In genomic region chr20:58307270-58307669, GRCh38 we compare ENCODE assay signal across 9 cellular contexts. TPM values are rescaled to one million over a fixed set of nuclear protein-coding genes. Genes with fewer than 3 reads are reported as not detected.
DNase-seq lines count a peak whose midpoint lies in the region; ATAC-seq and TF ChIP-seq lines count a peak whose summit lies in the region.
"Had no signal": no experiment of that assay in that cellular context is flagged by ENCODE, and none has a peak within 500 bp of the region (broad histone marks: within the 10 kb centered on the region; RNA-seq: fewer than 3 reads in every experiment).

No MANE protein-coding gene starts in this region.

- POLR2A ChIA-PET in activated CD4-positive, alpha-beta T cell treated with anti-CD3 and anti-CD28 coated beads for 36 hours (lab: Charles Lee), result interaction anchor here (1.1 to 2.2 kb wide), 3 partner anchors 14 to 82 kb away, joined by 3 to 14 read pairs (median 6); partner anchors contain the start of gene VAPB
- POLR2A ChIA-PET in Panc1 (lab: Charles Lee), result interaction anchor here (0.6 kb wide), 1 partner anchor 157 kb away, joined by 3 read pairs; no protein-coding TSS in a partner anchor

- H3K9ac ChIP-seq in neural progenitor cell, result no peak overlapping the region

- BruUV-seq in Panc1 (replicated peaks; lab: Mats Ljungman, UMichigan), result no TSS peak

- H3K79me2 ChIP-seq in neural progenitor cell (ENCODE audit: low read depth), result peaks cover 24% of the 10 kb centered on the region

- H3K9me3 ChIP-seq in Panc1 (ENCODE audit: control insufficient read depth, insufficient read depth, low read depth, low read length) (no peaks in the 10 kb centered on the region), spleen (no peaks in the 10 kb centered on the region), neural progenitor cell (ENCODE audit: low read depth) (no peaks in the 10 kb centered on the region)
- H3K9me3 ChIP-seq: esophagus squamous epithelium had no signal

- H2AFZ ChIP-seq in neural progenitor cell (replicated peaks), result no peak overlapping the region

- peak overlapping the region; percentile 93 for H3K27ac Mint-ChIP-seq in activated CD4-positive, alpha-beta T cell treated with anti-CD3 and anti-CD28 coated beads for 36 hours
- H3K27ac Mint-ChIP-seq in effector memory CD8-positive, alpha-beta T cell, result peak overlapping the region; percentile 98
- H3K27ac Mint-ChIP-seq in neural progenitor cell, result no peak overlapping the region

- H3K4me3 ChIP-seq in Panc1 (ENCODE audit: low read depth in 2 of 2, low read length in 2 of 2), result no peak overlapping the region
- H3K4me3 ChIP-seq in spleen, result peak overlapping the region in 1 of 8 donors; percentile 45
- no peak overlapping the region for H3K4me3 ChIP-seq in neural progenitor cell
- H3K4me3 ChIP-seq: esophagus squamous epithelium had no signal

- no peak overlapping the region for H3K4me2 ChIP-seq in neural progenitor cell

- H3F3A ChIP-seq in neural progenitor cell (ENCODE audit: low read depth), result peaks cover 15% of the 10 kb centered on the region

- DNase-seq in activated CD4-positive, alpha-beta T cell treated with anti-CD3 and anti-CD28 coated beads for 36 hours, result no peak
- DNase-seq in activated CD4-positive, alpha-beta T cell treated with anti-CD3 and anti-CD28 coated beads, Interleukin-2, amount 50 U/mL, for 1 hour, result no peak
- DNase-seq in Panc1 (ENCODE audit: low read depth, low spot score) (no peak), spleen (no peak), ecto neural progenitor cell (ENCODE audit: low spot score) (no peak), neural progenitor cell (ENCODE audit: low spot score) (no peak), A172 (ENCODE audit: low spot score) (no peak)
- no peak for DNase-seq in effector memory CD8-positive, alpha-beta T cell
- DNase-seq: esophagus squamous epithelium had no signal

- CTCF ChIA-PET in activated CD4-positive, alpha-beta T cell treated with anti-CD3 and anti-CD28 coated beads for 36 hours (lab: Charles Lee), result interaction anchor here (0.6 to 2.2 kb wide), 6 partner anchors 13 to 1100 kb away, joined by 3 to 14 read pairs (median 4); no protein-coding TSS in a partner anchor
- CTCF ChIA-PET in Panc1 (lab: Charles Lee), result no interaction called here

- intact Hi-C loops in activated CD4-positive, alpha-beta T cell treated with anti-CD3 and anti-CD28 coated beads for 36 hours (cut with DNase I, micrococcal nuclease), result loop anchor here (1.0 to 10.0 kb wide), 11 partner anchors 35 to 914 kb away; partner anchors contain the start of genes PMEPA1 (in 1 of the 2), STX16 (in 1 of the 2) and ZNF831 (in 1 of the 2)
- intact Hi-C loops in Panc1 (cut with micrococcal nuclease; ENCODE audit: unreplicated experiment), result no loop called here
- intact Hi-C loops in spleen (cut with DNase I; ENCODE audit: low total_unique reads), result no loop called here

- H3K4me1 Mint-ChIP-seq in activated CD4-positive, alpha-beta T cell treated with anti-CD3 and anti-CD28 coated beads for 36 hours, result peaks cover 61% of the 10 kb centered on the region
- peaks cover 18 to 38% of the 10 kb centered on the region in 2 donors for H3K4me1 Mint-ChIP-seq in effector memory CD8-positive, alpha-beta T cell (ENCODE audit: low read depth in 2 of 2)
- H3K4me1 Mint-ChIP-seq in neural progenitor cell, result peaks cover 12% of the 10 kb centered on the region

- H3K27me3 ChIP-seq in Panc1 (ENCODE audit: control insufficient read depth, insufficient read depth, low read length) (no peaks in the 10 kb centered on the region), spleen (replicated peaks in 1 of 7) (no peaks in the 10 kb centered on the region), neural progenitor cell (no peaks in the 10 kb centered on the region)
- H3K27me3 ChIP-seq: esophagus squamous epithelium had no signal

- TF ChIP-seq CTCF in Panc1 (IDR thresholded peaks at IDR 0.05), result no peak
- TF ChIP-seq CTCF in spleen (IDR thresholded peaks at IDR 0.05 in 8 of 11, conservative IDR thresholded peaks at IDR 0.05 in 3 of 11), result no peak
- no peak for TF ChIP-seq CTCF in neural progenitor cell (IDR thresholded peaks at IDR 0.05)

- TF ChIP-seq POLR2A in spleen (IDR thresholded peaks at IDR 0.05), result no peak

- in situ Hi-C loops in Panc1 (cut with HindIII; ENCODE audit: low pct_unique_long_range_greater_than_20kb, low sequenced_read_pairs), result no loop called here

- peaks cover 19% of the 10 kb centered on the region for H4K20me1 ChIP-seq in neural progenitor cell (ENCODE audit: low read depth)

- H3K4me3 Mint-ChIP-seq in activated CD4-positive, alpha-beta T cell treated with anti-CD3 and anti-CD28 coated beads for 36 hours, result peak overlapping the region; percentile 79
- peak overlapping the region; percentile 64 to 74 for H3K4me3 Mint-ChIP-seq in effector memory CD8-positive, alpha-beta T cell
- H3K4me3 Mint-ChIP-seq in neural progenitor cell, result no peak overlapping the region

- H3K9me3 Mint-ChIP-seq in activated CD4-positive, alpha-beta T cell treated with anti-CD3 and anti-CD28 coated beads for 36 hours (ENCODE audit: low read depth), result no peaks in the 10 kb centered on the region
- no peaks in the 10 kb centered on the region for H3K9me3 Mint-ChIP-seq in effector memory CD8-positive, alpha-beta T cell
- H3K9me3 Mint-ChIP-seq in neural progenitor cell, result no peaks in the 10 kb centered on the region

- peak; percentile 1 for ATAC-seq in activated CD4-positive, alpha-beta T cell treated with anti-CD3 and anti-CD28 coated beads for 36 hours
- no peak for ATAC-seq in Panc1
- ATAC-seq in effector memory CD8-positive, alpha-beta T cell (replicated peaks), result no peak

- 81 to 94% (median 87%) methylated on average over 7 of the region's 7 CpGs for WGBS in spleen, 5 donors

- peaks cover 14% of the 10 kb centered on the region for H3K36me3 Mint-ChIP-seq in activated CD4-positive, alpha-beta T cell treated with anti-CD3 and anti-CD28 coated beads for 36 hours (ENCODE audit: low read depth)
- peaks cover 26% of the 10 kb centered on the region for H3K36me3 Mint-ChIP-seq in effector memory CD8-positive, alpha-beta T cell (ENCODE audit: insufficient read depth)
- H3K36me3 Mint-ChIP-seq in neural progenitor cell, result peaks cover 10% of the 10 kb centered on the region

- no peaks in the 10 kb centered on the region for H3K27me3 Mint-ChIP-seq in activated CD4-positive, alpha-beta T cell treated with anti-CD3 and anti-CD28 coated beads for 36 hours
- no peaks in the 10 kb centered on the region for H3K27me3 Mint-ChIP-seq in effector memory CD8-positive, alpha-beta T cell
- H3K27me3 Mint-ChIP-seq in neural progenitor cell (ENCODE audit: insufficient read depth, low read depth), result no peaks in the 10 kb centered on the region

- H3K27ac ChIP-seq in Panc1 (ENCODE audit: low read length) (0 out of 2 replicates have a peak overlapping the region, but pooled peaks have one; percentile 23), spleen (peak overlapping the region; percentile 73 to 95 (median 84)), neural progenitor cell (no peak overlapping the region)

- H3K4me1 ChIP-seq in Panc1 (ENCODE audit: control insufficient read depth, insufficient read depth, low read length) (peaks cover 20% of the 10 kb centered on the region), spleen (peaks cover 28 to 73% (median 53%) of the 10 kb centered on the region in 6 donors), neural progenitor cell (peaks cover 14% of the 10 kb centered on the region)

- H3K36me3 ChIP-seq in Panc1 (ENCODE audit: control insufficient read depth, insufficient read depth, low read length), result peaks cover 12% of the 10 kb centered on the region
- H3K36me3 ChIP-seq in spleen, result peaks cover 0 to 13% (median 4%) of the 10 kb centered on the region in 6 donors
- peaks cover 7% of the 10 kb centered on the region for H3K36me3 ChIP-seq in neural progenitor cell

RNA-seq across cellular contexts. Expression of gene RAB22A, which starts 2.2 kb away (rescaled TPM):
- total RNA-seq in activated CD4-positive, alpha-beta T cell treated with anti-CD3 and anti-CD28 coated beads for 36 hours, result 1 to 10 TPM; 9.3 TPM
- total RNA-seq in Panc1 (2021; ENCODE audit: unreplicated experiment) (21.1 TPM), spleen (10 to 100 TPM; 14.9 to 22.6 (median 21.0) TPM), neural progenitor cell (ENCODE audit: low replicate concordance) (5.7 and 7.9 TPM in 2 replicates)
- 7.8 TPM for polyA plus RNA-seq in Panc1 (2012; ENCODE audit: insufficient read length)
- 1 to 10 TPM; 4.2 to 6.4 (median 4.8) TPM for polyA plus RNA-seq in spleen
- total RNA-seq in A172 (2014; rRNA removed; shearing (Covaris generic)), result 24.5 and 29.0 TPM in 2 replicates

Comparison
In these comparisons a context has a peak if more than half of its experiments do, and no peak if none do; other contexts are left out.
1. intact Hi-C loops: an anchor here in activated CD4-positive, alpha-beta T cell treated with anti-CD3 and anti-CD28 coated beads for 36 hours (1.0 to 10.0 kb wide); none called in Panc1 and spleen.